ENCODE assay signal across 23 cellular contexts in genomic region chr21:38577887-38578286, GRCh38.
"Had no signal": no experiment of that assay in that cellular context is flagged by ENCODE, and none has a peak within 500 bp of the region (broad histone marks: within the 10 kb centered on the region; RNA-seq: fewer than 3 reads in every experiment).

No MANE protein-coding gene starts in this region.

- H3K27ac Mint-ChIP-seq: dendritic cell treated with granulocyte-macrophage colony-stimulating factor and Interleukin-4, amounts not matched to agents 40 ng/mL and 50 ng/mL, for 4 days; effector memory CD8-positive, alpha-beta T cell; endodermal cell; mesothelial cell of epicardium had no signal

- H3K27me3 ChIP-seq: colonic mucosa, esophagus squamous epithelium, gastrocnemius medialis, left lung had no signal

- H3K27ac ChIP-seq: colonic mucosa, epithelial cell of prostate, esophagus squamous epithelium, gastrocnemius medialis, heart right ventricle, left lung, lower lobe of right lung had no signal

- H3K4me1 ChIP-seq: colonic mucosa, esophagus squamous epithelium, gastrocnemius medialis, heart right ventricle, left lung, lower lobe of right lung had no signal

- H3K36me3 ChIP-seq: colonic mucosa, esophagus squamous epithelium, gastrocnemius medialis, heart right ventricle, left lung, lower lobe of right lung had no signal

- H3K36me3 Mint-ChIP-seq: mesothelial cell of epicardium had no signal

- H3K9me3 Mint-ChIP-seq: dendritic cell treated with granulocyte-macrophage colony-stimulating factor and Interleukin-4, amounts not matched to agents 40 ng/mL and 50 ng/mL, for 4 days; effector memory CD8-positive, alpha-beta T cell; endodermal cell; mesothelial cell of epicardium had no signal

- H3K4me1 Mint-ChIP-seq: endodermal cell had no signal

- H3K9me3 ChIP-seq: colonic mucosa, esophagus squamous epithelium, gastrocnemius medialis, left lung, lower lobe of right lung, mucosa of descending colon had no signal

- DNase-seq: colonic mucosa; cortex of kidney; effector CD8-positive, alpha-beta T cell; effector memory CD8-positive, alpha-beta T cell; endodermal cell; erythroblast; esophagus squamous epithelium; foreskin fibroblast; foreskin melanocyte; gastrocnemius medialis; glutamatergic neuron; heart right ventricle; hippocampal formation; left cardiac atrium; left lung; left ventricle myocardium superior; lower lobe of right lung; mesenchymal stem cell; mucosa of descending colon had no signal

- H3K4me3 ChIP-seq: colonic mucosa, esophagus squamous epithelium, gastrocnemius medialis, heart right ventricle, left lung, lower lobe of right lung, mucosa of descending colon had no signal

- ATAC-seq: effector memory CD8-positive, alpha-beta T cell; esophagus mucosa; gastrocnemius medialis; heart right ventricle; left cardiac atrium; left lung; left ventricle myocardium superior; lower lobe of right lung; mucosa of descending colon had no signal

- H3K27me3 Mint-ChIP-seq: dendritic cell treated with granulocyte-macrophage colony-stimulating factor and Interleukin-4, amounts not matched to agents 40 ng/mL and 50 ng/mL, for 4 days had no signal

- H3K4me3 Mint-ChIP-seq: dendritic cell treated with granulocyte-macrophage colony-stimulating factor and Interleukin-4, amounts not matched to agents 40 ng/mL and 50 ng/mL, for 4 days; effector memory CD8-positive, alpha-beta T cell; endodermal cell; mesothelial cell of epicardium had no signal
